8 cellular contexts compared by ENCODE assay signal in the genomic region with DNA sequence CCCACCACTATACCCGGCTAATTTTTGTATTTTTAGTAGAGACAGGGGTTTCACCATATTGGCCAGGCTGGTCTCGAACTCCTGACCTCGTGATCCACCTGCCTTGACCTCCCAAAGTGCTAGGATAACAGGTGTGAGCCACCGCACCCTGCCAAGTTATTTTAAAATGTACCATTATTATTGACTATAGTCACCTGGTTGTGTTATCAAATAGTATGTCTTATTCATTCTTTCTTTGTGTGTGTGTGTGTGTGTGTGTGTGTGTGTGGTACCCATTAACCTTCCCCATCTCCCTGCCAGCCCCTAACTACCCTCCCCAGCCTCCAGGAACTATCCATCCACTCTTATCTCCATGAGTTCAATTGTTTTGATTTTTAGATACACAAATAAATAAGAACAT. TPM values are rescaled to one million over a fixed set of nuclear protein-coding genes. Genes with fewer than 3 reads are reported as not detected.
DNase-seq lines count a peak whose midpoint lies in the region; ATAC-seq, FAIRE-seq and TF ChIP-seq lines count a peak whose summit lies in the region.
"Not testable (repeated sequence)": the region's sequence is repeated elsewhere in the genome, so short reads cannot be mapped to it uniquely, and the experiment has no call there.
"Had no signal": no experiment of that assay in that cellular context is flagged by ENCODE, and none has a peak within 500 bp of the region (broad histone marks: within the 10 kb centered on the region; RNA-seq: fewer than 3 reads in every experiment).

No MANE protein-coding gene starts in this region.

- POLR2A ChIA-PET in A549 (lab: Yijun Ruan, JAX), result interaction anchor here (0.6 to 1.0 kb wide), 2 partner anchors 14 to 49 kb away, joined by 4 to 5 read pairs; no protein-coding TSS in a partner anchor
- POLR2A ChIA-PET in RWPE1 (lab: Yijun Ruan, JAX; ENCODE audit: low non-redundant PET), result not testable (repeated sequence)

- WGBS in A549 (ENCODE audit: missing lambda C conversion rate), result 97% methylated on average over 4 of the region's 4 CpGs

- not testable (repeated sequence) for TF ChIP-seq CTCF in A549 (IDR thresholded peaks at IDR 0.05); HFFc6 (IDR thresholded peaks at IDR 0.05); RWPE1 (conservative IDR thresholded peaks at IDR 0.05; ENCODE audit: low read depth); endothelial cell (IDR thresholded peaks at IDR 0.05; ENCODE audit: unreplicated experiment); nephron (IDR thresholded peaks at IDR 0.05; ENCODE audit: unreplicated experiment in 3 of 3); neural crest cell (conservative IDR thresholded peaks at IDR 0.05)

- peaks cover 0 to 55% (median 18%) of the 10 kb centered on the region in 11 experiments; a peak in 15 of 22 replicates for H4K20me1 ChIP-seq in BLaER1 treated with 17β-estradiol and CSF1 and Interleukin-3, amounts not matched to agents 10 nM and 100 nM

- H3K4me3 ChIP-seq in A549; BLaER1 treated with 17β-estradiol and CSF1 and Interleukin-3, amounts not matched to agents 10 nM and 100 nM: not testable (repeated sequence)

- peak overlapping the region in 1 of 11 experiments; percentile 32; a peak in 1 of 22 replicates for H3K9ac ChIP-seq in BLaER1 treated with 17β-estradiol and CSF1 and Interleukin-3, amounts not matched to agents 10 nM and 100 nM

- peaks cover 11% of the 10 kb centered on the region for H3K4me1 ChIP-seq in A549
- H3K4me1 ChIP-seq in BLaER1 treated with 17β-estradiol and CSF1 and Interleukin-3, amounts not matched to agents 10 nM and 100 nM, result peaks cover 39 to 72% (median 61%) of the 10 kb centered on the region in 10 experiments

- H3K4me2 ChIP-seq in A549, result not testable (repeated sequence)
- H3K4me2 ChIP-seq in BLaER1 treated with 17β-estradiol and CSF1 and Interleukin-3, amounts not matched to agents 10 nM and 100 nM, result peak overlapping the region; percentile 20 to 100 (median 75); a peak in 19 of 22 replicates

- H3K9me3 ChIP-seq in A549; BLaER1 treated with 17β-estradiol and CSF1 and Interleukin-3, amounts not matched to agents 10 nM and 100 nM (replicated peaks in 1 of 11): not testable (repeated sequence)

- not testable (repeated sequence) for TF ChIP-seq RAD21 in A549 (conservative IDR thresholded peaks at IDR 0.05 in 1 of 2, IDR thresholded peaks at IDR 0.05 in 1 of 2)

- H3K27me3 ChIP-seq in BLaER1 treated with 17β-estradiol and CSF1 and Interleukin-3, amounts not matched to agents 10 nM and 100 nM, result not testable (repeated sequence)

- not testable (repeated sequence) for TF ChIP-seq EP300 in A549 (IDR thresholded peaks at IDR 0.05)

- H3K9me3 Mint-ChIP-seq in HFFc6; endothelial cell (ENCODE audit: unreplicated experiment); nephron; neural crest cell: not testable (repeated sequence)

- peaks cover 13% of the 10 kb centered on the region for H3K27me3 Mint-ChIP-seq in HFFc6 (ENCODE audit: insufficient read depth)
- H3K27me3 Mint-ChIP-seq in endothelial cell (ENCODE audit: unreplicated experiment), result peaks cover 11% of the 10 kb centered on the region
- not testable (repeated sequence) for H3K27me3 Mint-ChIP-seq in nephron (ENCODE audit: low read depth); neural crest cell (ENCODE audit: low read depth)

- FAIRE-seq in A549 (lab: Jason Lieb, UNC), result not testable (repeated sequence)

- H3K36me3 Mint-ChIP-seq in HFFc6 (ENCODE audit: low read depth) (peaks cover 54% of the 10 kb centered on the region), endothelial cell (ENCODE audit: low read depth, unreplicated experiment) (peaks cover 24% of the 10 kb centered on the region), nephron (ENCODE audit: low read depth) (peaks cover 44% of the 10 kb centered on the region), neural crest cell (ENCODE audit: low read depth) (peaks cover 12% of the 10 kb centered on the region)

- not testable (repeated sequence) for DNase-seq in A549 (ENCODE audit: low read depth in 1 of 2, low spot score in 1 of 2); HFFc6; RWPE1 (ENCODE audit: low spot score); endothelial cell (ENCODE audit: low spot score); neural crest cell (ENCODE audit: low read depth, low spot score)

- not testable (repeated sequence) for TF ChIP-seq POLR2A in A549 (IDR thresholded peaks at IDR 0.05; ENCODE audit: low read length)

- H3K4me3 Mint-ChIP-seq in HFFc6, result not testable (repeated sequence)
- H3K4me3 Mint-ChIP-seq in endothelial cell (ENCODE audit: unreplicated experiment) (peak overlapping the region; percentile 6), nephron (peak overlapping the region; percentile 10 to 39 (median 10)), neural crest cell (peak overlapping the region; percentile 56)

- CTCF ChIA-PET in A549 (lab: Yijun Ruan, JAX), result interaction anchor here (1.1 to 1.8 kb wide), 2 partner anchors 18 to 148 kb away, joined by 3 to 6 read pairs; no protein-coding TSS in a partner anchor
- CTCF ChIA-PET in RWPE1 (lab: Yijun Ruan, JAX), result not testable (repeated sequence)

- H3K27ac ChIP-seq in A549, result not testable (repeated sequence)
- H3K27ac ChIP-seq in BLaER1 treated with 17β-estradiol and CSF1 and Interleukin-3, amounts not matched to agents 10 nM and 100 nM, result 0 out of 22 replicates have a peak overlapping the region, but pooled peaks of 1 of the 11 experiments have one; percentile 11
- peak overlapping the region; percentile 71 for H3K27ac ChIP-seq in RWPE1

- H3K4me1 Mint-ChIP-seq in HFFc6 (ENCODE audit: low read depth) (peaks cover 41% of the 10 kb centered on the region), endothelial cell (ENCODE audit: unreplicated experiment) (peaks cover 13% of the 10 kb centered on the region), nephron (peaks cover 13% of the 10 kb centered on the region), neural crest cell (peaks cover 20% of the 10 kb centered on the region)

- ATAC-seq in A549, result not testable (repeated sequence)

- peak overlapping the region; percentile 42; the same call in 1 of the 2 replicates for H3K27ac Mint-ChIP-seq in HFFc6
- H3K27ac Mint-ChIP-seq in endothelial cell (ENCODE audit: unreplicated experiment); nephron; neural crest cell (ENCODE audit: unreplicated experiment): not testable (repeated sequence)

- peaks cover 30 to 65% (median 51%) of the 10 kb centered on the region in 11 experiments for H3K36me3 ChIP-seq in BLaER1 treated with 17β-estradiol and CSF1 and Interleukin-3, amounts not matched to agents 10 nM and 100 nM

RNA-seq across cellular contexts. Expression of a gene that starts 3.9 kb away (rescaled TPM):
- polyA plus RNA-seq in A549 (2011; rRNA removed), result 11.7 and 15.1 TPM in 2 replicates
- polyA plus RNA-seq in A549 (2012; cell fraction: cytosol; rRNA removed), result 22.5 and 22.8 TPM in 2 replicates
- 17.7 and 21.5 TPM in 2 replicates for polyA plus RNA-seq in A549 (2012; cell fraction: nucleus; rRNA removed)
- polyA plus RNA-seq in A549 (2017; fragmentation: RNase III; extraction: RNeasy Plus Mini Kit Qiagen cat#74134 plus additional on column Dnase treatment), result 28.2 to 34.0 TPM (median 31.2 TPM) in 3 replicates
- 7.0 and 9.0 TPM in 2 replicates for polyA minus RNA-seq in A549 (2011; rRNA and poly(A)+ RNA removed)
- 10 to 100 TPM; 13.7 to 25.8 (median 15.1) TPM for total RNA-seq in HFFc6 (2021; fragmentation: NEBNext Ultra II Directional; extraction: Animal tissue kit (Norgen Biotek cat#: 25700))
- total RNA-seq in endothelial cell (ENCODE audit: unreplicated experiment), result 4.4 TPM
- 11.7 and 12.8 TPM in 2 replicates for total RNA-seq in neural crest cell

RNA-seq across cellular contexts. Expression of a gene that starts 5.5 kb away (rescaled TPM):
- polyA plus RNA-seq in A549 (2011; rRNA removed) (3.2 and 5.7 TPM in 2 replicates), A549 (2017; fragmentation: RNase III; extraction: RNeasy Plus Mini Kit Qiagen cat#74134 plus additional on column Dnase treatment) (18.9 to 23.2 TPM (median 20.9 TPM) in 3 replicates)
- 12.6 and 19.2 TPM in 2 replicates for polyA plus RNA-seq in A549 (2012; cell fraction: cytosol; rRNA removed)
- polyA plus RNA-seq in A549 (2012; cell fraction: nucleus; rRNA removed), result 33.8 and 53.7 TPM in 2 replicates
- polyA minus RNA-seq in A549 (2011; rRNA and poly(A)+ RNA removed), result 5.7 and 7.2 TPM in 2 replicates
- 10 to 100 TPM; 10.2 to 24.7 (median 22.2) TPM for total RNA-seq in HFFc6 (2021; fragmentation: NEBNext Ultra II Directional; extraction: Animal tissue kit (Norgen Biotek cat#: 25700))
- total RNA-seq in endothelial cell (ENCODE audit: unreplicated experiment) (13.2 TPM), neural crest cell (6.4 and 8.2 TPM in 2 replicates)

RNA-seq across cellular contexts. Expression of a gene that starts 13.4 kb away (rescaled TPM):
- polyA plus RNA-seq in A549 (2011; rRNA removed) (81.7 and 109 TPM in 2 replicates), A549 (2017; fragmentation: RNase III; extraction: RNeasy Plus Mini Kit Qiagen cat#74134 plus additional on column Dnase treatment) (89.7 to 97.6 TPM (median 93.0 TPM) in 3 replicates)
- 165 and 195 TPM in 2 replicates for polyA plus RNA-seq in A549 (2012; cell fraction: cytosol; rRNA removed)
- 178 and 201 TPM in 2 replicates for polyA plus RNA-seq in A549 (2012; cell fraction: nucleus; rRNA removed)
- 175 and 210 TPM in 2 replicates for polyA minus RNA-seq in A549 (2011; rRNA and poly(A)+ RNA removed)
- 100 to 1,000 TPM; 106 to 129 (median 117) TPM for total RNA-seq in HFFc6 (2021; fragmentation: NEBNext Ultra II Directional; extraction: Animal tissue kit (Norgen Biotek cat#: 25700))
- total RNA-seq in endothelial cell (ENCODE audit: unreplicated experiment) (62.8 TPM), neural crest cell (111 and 115 TPM in 2 replicates)

RNA-seq across cellular contexts. Expression of a gene that starts 40.0 kb away (rescaled TPM):
- polyA plus RNA-seq in A549 (2011; rRNA removed), result 12.9 and 15.0 TPM in 2 replicates
- polyA plus RNA-seq in A549 (2012; cell fraction: cytosol; rRNA removed), result 25.0 and 32.1 TPM in 2 replicates
- polyA plus RNA-seq in A549 (2012; cell fraction: nucleus; rRNA removed), result 99.2 and 129 TPM in 2 replicates
- 19.8 to 21.5 TPM (median 19.9 TPM) in 3 replicates for polyA plus RNA-seq in A549 (2017; fragmentation: RNase III; extraction: RNeasy Plus Mini Kit Qiagen cat#74134 plus additional on column Dnase treatment)
- polyA minus RNA-seq in A549 (2011; rRNA and poly(A)+ RNA removed), result 24.4 and 27.1 TPM in 2 replicates
- 100 to 1,000 TPM in 1 of 6 experiments, 10 to 100 TPM in 5; 80.2 to 108 (median 87.8) TPM for total RNA-seq in HFFc6 (2021; fragmentation: NEBNext Ultra II Directional; extraction: Animal tissue kit (Norgen Biotek cat#: 25700))
- 44.2 TPM for total RNA-seq in endothelial cell (ENCODE audit: unreplicated experiment)
- total RNA-seq in neural crest cell, result 67.3 and 71.3 TPM in 2 replicates

RNA-seq across cellular contexts. Expression of a gene that starts 57.5 kb away (rescaled TPM):
- 27.9 and 48.8 TPM in 2 replicates for polyA plus RNA-seq in A549 (2011; rRNA removed)
- 90.2 and 102 TPM in 2 replicates for polyA plus RNA-seq in A549 (2012; cell fraction: cytosol; rRNA removed)
- polyA plus RNA-seq in A549 (2012; cell fraction: nucleus; rRNA removed), result 424 and 553 TPM in 2 replicates
- polyA plus RNA-seq in A549 (2017; fragmentation: RNase III; extraction: RNeasy Plus Mini Kit Qiagen cat#74134 plus additional on column Dnase treatment), result 0.57 to 0.65 TPM (median 0.58 TPM) in 3 replicates
- polyA minus RNA-seq in A549 (2011; rRNA and poly(A)+ RNA removed), result 82.7 and 141 TPM in 2 replicates
- 10 to 100 TPM; 35.0 to 71.5 (median 62.9) TPM for total RNA-seq in HFFc6 (2021; fragmentation: NEBNext Ultra II Directional; extraction: Animal tissue kit (Norgen Biotek cat#: 25700))
- total RNA-seq in endothelial cell (ENCODE audit: unreplicated experiment), result 64.2 TPM
- 0.26 and 0.45 TPM in 2 replicates for total RNA-seq in neural crest cell
- total RNA-seq: A172 had no signal
